ENCODE assay signal across 8 cellular contexts in genomic region chr12:42332301-42332894, GRCh38. TPM values are rescaled to one million over a fixed set of nuclear protein-coding genes. Genes with fewer than 3 reads are reported as not detected.
DNase-seq lines count a peak whose midpoint lies in the region; ATAC-seq and TF ChIP-seq lines count a peak whose summit lies in the region.

No MANE protein-coding gene starts in this region.

- H3K79me2 ChIP-seq in PC-3 (ENCODE audit: low read length): peaks cover 86% of the 10 kb centered on the region

- intact Hi-C loops in PC-3 (cut with micrococcal nuclease): loop anchor here (1.0 to 10.0 kb wide), 2 partner anchors 203 to 232 kb away; no protein-coding TSS in a partner anchor

- no peaks in the 10 kb centered on the region for H3F3A ChIP-seq in PC-3 (ENCODE audit: low read length, unreplicated experiment)

- peak; percentile 1 to 37 for DNase-seq in NCI-H524 (lab: John Stamatoyannopoulos, UW)
- DNase-seq in NCI-H524 treated with DMSO at 0.1 percent for 48 hours (lab: John Stamatoyannopoulos, UW): no peak
- peak; percentile 35 for DNase-seq in HuH-7 (ENCODE audit: low spot score)
- DNase-seq in PC-3: peak; percentile 67
- no peak for DNase-seq in coronary artery (ENCODE audit: low spot score)
- DNase-seq in medulla oblongata (ENCODE audit: extremely low spot score): peak; percentile 67
- DNase-seq in T1000 (lab: John Stamatoyannopoulos, UW): no peak

- H3K4me1 ChIP-seq in PC-3 (ENCODE audit: insufficient read depth, low read length): peaks cover 4% of the 10 kb centered on the region

- no peak overlapping the region for H3K27ac ChIP-seq in PC-3 (ENCODE audit: low read length)
- no peak overlapping the region for H3K27ac ChIP-seq in coronary artery

- CTCF ChIA-PET in PC-3 (lab: Charles Lee): interaction anchor here (0.5 to 0.7 kb wide), 2 partner anchors 125 to 321 kb away, joined by 3 to 4 read pairs; no protein-coding TSS in a partner anchor

- BruUV-seq in PC-3 (replicated peaks; lab: Mats Ljungman, UMichigan): no TSS peak

- ATAC-seq in GM21367 (IDR thresholded peaks at IDR 0.05; ENCODE audit: unreplicated experiment): peak; percentile 71
- peak; percentile 67 for ATAC-seq in PC-3

- TF ChIP-seq CTCF in PC-3 (conservative IDR thresholded peaks at IDR 0.05; ENCODE audit: low read depth, low read length) (peak; percentile 73), coronary artery (IDR thresholded peaks at IDR 0.05) (peak; percentile 36)

- H3K27me3 ChIP-seq in PC-3 (ENCODE audit: low read length): no peaks in the 10 kb centered on the region

- POLR2A ChIA-PET in PC-3 (lab: Charles Lee; ENCODE audit: unreplicated experiment): no interaction called here

- no peak overlapping the region for H3K4me2 ChIP-seq in PC-3 (ENCODE audit: low read length)

- peaks cover 19% of the 10 kb centered on the region; the same call in 1 of the 2 replicates for H3K36me3 ChIP-seq in PC-3 (ENCODE audit: low read depth, low read length)

- no peaks in the 10 kb centered on the region for H3K9me2 ChIP-seq in PC-3 (replicated peaks; ENCODE audit: low read length)

- no peak overlapping the region for H3K9ac ChIP-seq in PC-3 (ENCODE audit: low read length)

- H3K4me3 ChIP-seq in PC-3 (ENCODE audit: low read length) (no peak overlapping the region), coronary artery (no peak overlapping the region)

- no peaks in the 10 kb centered on the region for H3K9me3 ChIP-seq in PC-3 (ENCODE audit: low read length)

- H2AFZ ChIP-seq in PC-3 (ENCODE audit: low read length): no peak overlapping the region

- H4K20me1 ChIP-seq in PC-3 (ENCODE audit: low read length): peaks cover 32% of the 10 kb centered on the region

RNA-seq across cellular contexts. Expression of gene PPHLN1, which starts 6.4 kb away (rescaled TPM):
- 67.6 and 82.0 TPM in 2 replicates for total RNA-seq in PC-3 (2014; rRNA removed)

RNA-seq across cellular contexts. Expression of gene ZCRB1, which starts 6.5 kb away (rescaled TPM):
- 29.7 and 33.9 TPM in 2 replicates for total RNA-seq in PC-3 (2014; rRNA removed)

Comparison
In these comparisons a context has a peak if more than half of its experiments do, and no peak if none do; other contexts are left out.
1. DNase-seq: peak in NCI-H524 (2 of 2), HuH-7 (single experiment), PC-3 (single experiment) and medulla oblongata (single experiment); none in NCI-H524 treated with DMSO at 0.1 percent for 48 hours (single experiment), coronary artery (single experiment) and T1000 (single experiment).